In genomic region chr3:41580274-41580959, GRCh38 we compare ENCODE assay signal across 1 cellular context.
TF ChIP-seq lines count a peak whose summit lies in the region.

No MANE protein-coding gene starts in this region.

TF ChIP-seq in HEK293, 187 proteins besides CTCF, POLR2A, EP300 and RAD21 (continued from another document):
- TF ChIP-seq ZNF518A (tag by site-specific recombination; conservative IDR thresholded peaks at IDR 0.05; ENCODE audit: low read depth) (no peak), ZIC2 (tag by site-specific recombination; IDR thresholded peaks at IDR 0.05) (peak; percentile 29; the same call in 1 of the 2 replicates)
